In genomic region chr20:43349841-43350240, GRCh38 we compare ENCODE assay signal across 20 cellular contexts.
A peak's percentile ranks its signal among the peaks of the same experiment; 100 is the strongest.
DNase-seq lines count a peak whose midpoint lies in the region; ATAC-seq, FAIRE-seq and TF ChIP-seq lines count a peak whose summit lies in the region.
"Had no signal": no experiment of that assay in that cellular context is flagged by ENCODE, and none has a peak within 500 bp of the region (broad histone marks: within the 10 kb centered on the region; RNA-seq: fewer than 3 reads in every experiment).

No MANE protein-coding gene starts in this region.

- WGBS in trophoblast cell (ENCODE audit: extremely low coverage, insufficient coverage, insufficient read length) = no CpG with 5 or more reads among the region's 2 CpGs
- 65 to 68% methylated on average over 2 of the region's 2 CpGs for WGBS in thyroid gland, 2 donors

- H3K79me1 ChIP-seq in trophoblast cell (ENCODE audit: low read length) = no peaks in the 10 kb centered on the region

- H4K91ac ChIP-seq in trophoblast cell (ENCODE audit: low read depth, low read length) = no peak overlapping the region

- H2BK120ac ChIP-seq in trophoblast cell (ENCODE audit: insufficient read depth, low read length, poor library complexity) = no peak overlapping the region

- no peaks in the 10 kb centered on the region for H3K79me2 ChIP-seq in trophoblast cell (ENCODE audit: control insufficient read depth, insufficient read depth, low read length, poor library complexity)

- H3K23ac ChIP-seq in trophoblast cell (ENCODE audit: low read length) = no peak overlapping the region

- no peak overlapping the region for H4K8ac ChIP-seq in trophoblast cell (ENCODE audit: low read depth, low read length)

- H2AFZ ChIP-seq in trophoblast cell (ENCODE audit: insufficient read depth, low read length, poor library complexity) = no peak overlapping the region

- H3K14ac ChIP-seq in trophoblast cell (ENCODE audit: low read length) = no peak overlapping the region

- H3K27ac ChIP-seq in trophoblast cell (ENCODE audit: low read depth, low read length) (no peak overlapping the region), thyroid gland (no peak overlapping the region)
- H3K27ac ChIP-seq: BLaER1 treated with 17β-estradiol and CSF1 and Interleukin-3, amounts not matched to agents 10 nM and 100 nM; C4-2B had no signal

- intact Hi-C loops in thyroid gland (cut with DNase I) = no loop called here

- peak; percentile 82 for FAIRE-seq in HTR-8/SVneo (lab: Jason Lieb, UNC)
- FAIRE-seq: A204.1, D721Med, GM12878, GM12892, GM18507 had no signal

- no peak for ATAC-seq in HG03175 (IDR thresholded peaks at IDR 0.05; ENCODE audit: unreplicated experiment)
- ATAC-seq: CD8-positive, alpha-beta T cell; GM12878 had no signal

- H4K12ac ChIP-seq in trophoblast cell (ENCODE audit: low read depth, low read length) = no peak overlapping the region

- DNase-seq in HTR-8/SVneo (ENCODE audit: insufficient read length, low spot score) = no peak
- peak; percentile 17 to 59 for DNase-seq in trophoblast cell
- DNase-seq in BE2C = no peak
- no peak for DNase-seq in thyroid gland
- DNase-seq: 8988T; ACHN; Caco-2; Calu3; CD4-positive, alpha-beta T cell; CD8-positive, alpha-beta T cell; DMS79 treated with DMSO at 0.1 percent for 48 hours; GDM1 had no signal

- H3K9me3 ChIP-seq in trophoblast cell (ENCODE audit: insufficient read depth, low read depth, low read length) = peaks cover 3% of the 10 kb centered on the region
- no peaks in the 10 kb centered on the region for H3K9me3 ChIP-seq in BE2C
- no peaks in the 10 kb centered on the region for H3K9me3 ChIP-seq in thyroid gland

- H3K36me3 ChIP-seq in trophoblast cell (ENCODE audit: control insufficient read depth in 1 of 2, insufficient read depth in 2 of 2, low read length in 2 of 2) (no peaks in the 10 kb centered on the region), BE2C (no peaks in the 10 kb centered on the region), thyroid gland (no peaks in the 10 kb centered on the region)
- H3K36me3 ChIP-seq: BLaER1 treated with 17β-estradiol and CSF1 and Interleukin-3, amounts not matched to agents 10 nM and 100 nM had no signal

- H3K4me3 ChIP-seq in trophoblast cell (ENCODE audit: low read depth, low read length) = no peak overlapping the region
- no peak overlapping the region for H3K4me3 ChIP-seq in BE2C (ENCODE audit: low read depth, low read length)
- H3K4me3 ChIP-seq in thyroid gland (replicated peaks in 1 of 3) = no peak overlapping the region
- H3K4me3 ChIP-seq: BLaER1 treated with 17β-estradiol and CSF1 and Interleukin-3, amounts not matched to agents 10 nM and 100 nM; GM12878 had no signal

- no peak overlapping the region for H2BK12ac ChIP-seq in trophoblast cell (ENCODE audit: low read length)

- TF ChIP-seq POLR2A in thyroid gland (IDR thresholded peaks at IDR 0.05) = no peak

- no peak overlapping the region for H3K4me2 ChIP-seq in trophoblast cell (ENCODE audit: low read length)
- H3K4me2 ChIP-seq: BLaER1 treated with 17β-estradiol and CSF1 and Interleukin-3, amounts not matched to agents 10 nM and 100 nM had no signal

- TF ChIP-seq CTCF in BE2C (IDR thresholded peaks at IDR 0.05; ENCODE audit: low read depth, low read length) = no peak
- TF ChIP-seq CTCF in thyroid gland (IDR thresholded peaks at IDR 0.05) = no peak

- no peaks in the 10 kb centered on the region for H3K27me3 ChIP-seq in trophoblast cell (ENCODE audit: insufficient read depth, low read length)
- H3K27me3 ChIP-seq in BE2C = peaks cover 7% of the 10 kb centered on the region
- H3K27me3 ChIP-seq in thyroid gland = no peaks in the 10 kb centered on the region
- H3K27me3 ChIP-seq: BLaER1 treated with 17β-estradiol and CSF1 and Interleukin-3, amounts not matched to agents 10 nM and 100 nM had no signal

- no peak overlapping the region for H2AK5ac ChIP-seq in trophoblast cell (ENCODE audit: low read length)

- H3K4ac ChIP-seq in trophoblast cell (ENCODE audit: low read depth, low read length) = no peak overlapping the region

- H3K9ac ChIP-seq in trophoblast cell (ENCODE audit: low read length) = no peak overlapping the region
- H3K9ac ChIP-seq: BLaER1 treated with 17β-estradiol and CSF1 and Interleukin-3, amounts not matched to agents 10 nM and 100 nM had no signal

- H2BK5ac ChIP-seq in trophoblast cell (ENCODE audit: low read depth, low read length, poor library complexity) = no peak overlapping the region

- H3K18ac ChIP-seq in trophoblast cell (ENCODE audit: low read length) = no peak overlapping the region

- no peaks in the 10 kb centered on the region for H3K4me1 ChIP-seq in trophoblast cell (ENCODE audit: control insufficient read depth in 1 of 2, insufficient read depth in 2 of 2, low read length in 2 of 2)
- no peaks in the 10 kb centered on the region for H3K4me1 ChIP-seq in BE2C
- no peaks in the 10 kb centered on the region for H3K4me1 ChIP-seq in thyroid gland
- H3K4me1 ChIP-seq: BLaER1 treated with 17β-estradiol and CSF1 and Interleukin-3, amounts not matched to agents 10 nM and 100 nM; Caco-2 had no signal

Comparison
In these comparisons a context has a peak if more than half of its experiments do, and no peak if none do; other contexts are left out.
1. DNase-seq: peak in trophoblast cell (2 of 2); none in HTR-8/SVneo (single experiment), BE2C (single experiment) and thyroid gland (0 of 2).